In genomic region chr22:29700949-29701927, GRCh38 we compare ENCODE assay signal across 8 cellular contexts. TPM values are rescaled to one million over a fixed set of nuclear protein-coding genes. Genes with fewer than 3 reads are reported as not detected.
DNase-seq lines count a peak whose midpoint lies in the region; ATAC-seq and TF ChIP-seq lines count a peak whose summit lies in the region.

No MANE protein-coding gene starts in this region.

- WGBS in mammary epithelial cell (ENCODE audit: low coverage, missing lambda C conversion rate), result 79% methylated on average over 19 of the region's 21 CpGs
- WGBS in psoas muscle, 3 donors, result 38 to 53% (median 41%) methylated on average over 21 of the region's 21 CpGs

- BruUV-seq in MCF 10A (replicated peaks; lab: Mats Ljungman, UMichigan) (no TSS peak), mammary epithelial cell (replicated peaks; lab: Mats Ljungman, UMichigan) (no TSS peak)

- TF ChIP-seq RAD21 in neural cell (conservative IDR thresholded peaks at IDR 0.05), result peak; percentile 19

- CTCF ChIA-PET in MCF 10A (lab: Yijun Ruan, JAX), result interaction anchor here (0.8 kb wide), 1 partner anchor 96 kb away, joined by 3 read pairs; no protein-coding TSS in a partner anchor
- CTCF ChIA-PET in mammary epithelial cell (lab: Charles Lee; ENCODE audit: low non-redundant PET), result no interaction called here

- peak; percentile 38 for ATAC-seq in activated naive CD8-positive, alpha-beta T cell treated with anti-CD3 and anti-CD28 coated beads, Interleukin-2, amount 50 U/mL, for 24 hours
- no peak for ATAC-seq in psoas muscle
- no peak for ATAC-seq in GM19455 (IDR thresholded peaks at IDR 0.05; ENCODE audit: unreplicated experiment)

- H3K36me3 Mint-ChIP-seq in MCF 10A (ENCODE audit: insufficient read depth, unreplicated experiment), result peaks cover 26% of the 10 kb centered on the region
- H3K36me3 Mint-ChIP-seq in activated naive CD8-positive, alpha-beta T cell treated with anti-CD3 and anti-CD28 coated beads, Interleukin-2, amount 50 U/mL, for 24 hours (ENCODE audit: low read depth), result no peaks in the 10 kb centered on the region

- dilution Hi-C loops in mammary epithelial cell (cut with HindIII; ENCODE audit: low sequenced_read_pairs), result no loop called here

- TF ChIP-seq CTCF in MCF 10A (IDR thresholded peaks at IDR 0.05; ENCODE audit: unreplicated experiment) (peak; percentile 25), mammary epithelial cell (conservative IDR thresholded peaks at IDR 0.05 in 1 of 2, IDR thresholded peaks at IDR 0.05 in 1 of 2; ENCODE audit: extremely low read depth in 1 of 2, insufficient read depth in 1 of 2, low read depth in 1 of 2, low read length in 2 of 2) (no peak), neural cell (IDR thresholded peaks at IDR 0.05; ENCODE audit: poor library complexity, severe bottlenecking) (peak; percentile 29), ascending aorta (IDR thresholded peaks at IDR 0.05) (no peak), psoas muscle (IDR thresholded peaks at IDR 0.05) (no peak)

- H2AFZ ChIP-seq in mammary epithelial cell (ENCODE audit: low read depth, low read length) (no peak overlapping the region), neural cell (ENCODE audit: low read depth, low read length) (no peak overlapping the region)

- H3K36me3 ChIP-seq in mammary epithelial cell (ENCODE audit: insufficient read depth, low read length) (no peaks in the 10 kb centered on the region), neural cell (ENCODE audit: insufficient read depth, low read length) (no peaks in the 10 kb centered on the region), ascending aorta (peaks cover 0 to 2% of the 10 kb centered on the region in 2 donors), psoas muscle (ENCODE audit: insufficient read depth in 1 of 2, low read depth in 1 of 2) (no peaks in the 10 kb centered on the region)

- H3K27ac Mint-ChIP-seq in MCF 10A (ENCODE audit: low read depth, unreplicated experiment), result no peak overlapping the region
- no peak overlapping the region for H3K27ac Mint-ChIP-seq in activated naive CD8-positive, alpha-beta T cell treated with anti-CD3 and anti-CD28 coated beads, Interleukin-2, amount 50 U/mL, for 24 hours

- in situ Hi-C loops in mammary epithelial cell (cut with MboI; ENCODE audit: low sequenced_read_pairs in 2 of 2), result no loop called here

- H3F3A ChIP-seq in neural cell (ENCODE audit: insufficient read depth, low read length, poor library complexity, severe bottlenecking), result no peaks in the 10 kb centered on the region

- no peaks in the 10 kb centered on the region for H3K27me3 ChIP-seq in mammary epithelial cell (ENCODE audit: insufficient read depth, low read length)
- no peaks in the 10 kb centered on the region for H3K27me3 ChIP-seq in neural cell (ENCODE audit: insufficient read depth, low read depth, low read length)
- H3K27me3 ChIP-seq in ascending aorta, result no peaks in the 10 kb centered on the region
- H3K27me3 ChIP-seq in psoas muscle (ENCODE audit: insufficient read depth in 3 of 3, low read length in 2 of 3), result peaks cover 0 to 2% (median 0%) of the 10 kb centered on the region in 3 donors

- H3K9me2 ChIP-seq in neural cell (ENCODE audit: insufficient read depth, low read length), result no peaks in the 10 kb centered on the region

- H3K27ac ChIP-seq in mammary epithelial cell (ENCODE audit: insufficient read depth, low read depth, low read length) (no peak overlapping the region), neural cell (ENCODE audit: low read length) (no peak overlapping the region), ascending aorta (no peak overlapping the region), psoas muscle (no peak overlapping the region)

- H3K9me3 ChIP-seq in mammary epithelial cell (replicated peaks; ENCODE audit: insufficient read depth, low read length) (no peaks in the 10 kb centered on the region), neural cell (ENCODE audit: low read length) (no peaks in the 10 kb centered on the region), ascending aorta (no peaks in the 10 kb centered on the region), psoas muscle (no peaks in the 10 kb centered on the region)

- H3K4me2 ChIP-seq in mammary epithelial cell (ENCODE audit: insufficient read depth, low read depth, low read length), result no peak overlapping the region
- H3K4me2 ChIP-seq in neural cell (ENCODE audit: low read length), result no peak overlapping the region

- H3K79me2 ChIP-seq in mammary epithelial cell (ENCODE audit: insufficient read depth, low read length), result no peaks in the 10 kb centered on the region
- H3K79me2 ChIP-seq in neural cell (replicated peaks; ENCODE audit: insufficient read depth, low read length), result no peaks in the 10 kb centered on the region

- peak; percentile 25 for DNase-seq in MCF 10A (ENCODE audit: unreplicated experiment)
- no peak for DNase-seq in mammary epithelial cell
- DNase-seq in NCI-H2081 treated with DMSO at 0.1 percent for 48 hours (lab: John Stamatoyannopoulos, UW), result peak; percentile 39
- no peak for DNase-seq in activated naive CD8-positive, alpha-beta T cell treated with anti-CD3 and anti-CD28 coated beads, Interleukin-2, amount 50 U/mL, for 24 hours
- DNase-seq in ascending aorta (ENCODE audit: low spot score in 2 of 2), result no peak
- no peak for DNase-seq in psoas muscle

- no peaks in the 10 kb centered on the region for H3K27me3 Mint-ChIP-seq in MCF 10A (ENCODE audit: insufficient read depth, unreplicated experiment)
- H3K27me3 Mint-ChIP-seq in activated naive CD8-positive, alpha-beta T cell treated with anti-CD3 and anti-CD28 coated beads, Interleukin-2, amount 50 U/mL, for 24 hours, result peaks cover 6% of the 10 kb centered on the region

- H3K9me3 Mint-ChIP-seq in MCF 10A (ENCODE audit: unreplicated experiment), result no peaks in the 10 kb centered on the region
- H3K9me3 Mint-ChIP-seq in activated naive CD8-positive, alpha-beta T cell treated with anti-CD3 and anti-CD28 coated beads, Interleukin-2, amount 50 U/mL, for 24 hours, result no peaks in the 10 kb centered on the region

- no peak overlapping the region for H3K9ac ChIP-seq in mammary epithelial cell (ENCODE audit: insufficient read depth, low read length)
- no peak overlapping the region for H3K9ac ChIP-seq in neural cell (ENCODE audit: low read length)

- POLR2A ChIA-PET in MCF 10A (lab: Yijun Ruan, JAX), result no interaction called here

- H4K20me1 ChIP-seq in mammary epithelial cell (ENCODE audit: insufficient read depth, low read length) (no peaks in the 10 kb centered on the region), neural cell (ENCODE audit: insufficient read depth) (no peaks in the 10 kb centered on the region)

- H3K4me3 Mint-ChIP-seq in MCF 10A (ENCODE audit: unreplicated experiment), result no peak overlapping the region
- H3K4me3 Mint-ChIP-seq in activated naive CD8-positive, alpha-beta T cell treated with anti-CD3 and anti-CD28 coated beads, Interleukin-2, amount 50 U/mL, for 24 hours, result no peak overlapping the region

- H3K4me1 Mint-ChIP-seq in MCF 10A (ENCODE audit: insufficient read depth, unreplicated experiment), result no peaks in the 10 kb centered on the region
- H3K4me1 Mint-ChIP-seq in activated naive CD8-positive, alpha-beta T cell treated with anti-CD3 and anti-CD28 coated beads, Interleukin-2, amount 50 U/mL, for 24 hours, result peaks cover 11% of the 10 kb centered on the region

- intact Hi-C loops in MCF 10A (cut with micrococcal nuclease), result loop anchor here (5.0 kb wide), 2 partner anchors 306 to 386 kb away; no protein-coding TSS in a partner anchor
- intact Hi-C loops in mammary epithelial cell (cut with micrococcal nuclease), result loop anchor here (5.0 kb wide), 1 partner anchor 306 kb away; no protein-coding TSS in a partner anchor
- intact Hi-C loops in ascending aorta (cut with DNase I), result no loop called here
- intact Hi-C loops in psoas muscle (cut with DNase I), result no loop called here

- H3K4me3 ChIP-seq in mammary epithelial cell (replicated peaks in 1 of 3; ENCODE audit: insufficient read depth in 1 of 3, low read depth in 2 of 3, low read length in 3 of 3) (no peak overlapping the region), neural cell (ENCODE audit: low read length) (no peak overlapping the region), ascending aorta (no peak overlapping the region), psoas muscle (no peak overlapping the region)

- no peak for TF ChIP-seq EP300 in neural cell (conservative IDR thresholded peaks at IDR 0.05; ENCODE audit: poor library complexity, severe bottlenecking)

- H3K4me1 ChIP-seq in mammary epithelial cell (ENCODE audit: insufficient read depth, low read length) (no peaks in the 10 kb centered on the region), ascending aorta (peaks cover 0 to 7% of the 10 kb centered on the region in 2 donors), psoas muscle (peaks cover 16% of the 10 kb centered on the region)

TF ChIP-seq in neural cell, 6 proteins besides CTCF, POLR2A, EP300 and RAD21 (continues in another document):
- TF ChIP-seq POLR2AphosphoS5 (IDR thresholded peaks at IDR 0.05), result no peak
- TF ChIP-seq EZH2 (IDR thresholded peaks at IDR 0.05; ENCODE audit: borderline replicate concordance, insufficient read depth, low read length, poor library complexity, severe bottlenecking), result no peak
- TF ChIP-seq SMC3 (conservative IDR thresholded peaks at IDR 0.05; ENCODE audit: poor library complexity), result no peak
- no peak for TF ChIP-seq MXI1 (conservative IDR thresholded peaks at IDR 0.05; ENCODE audit: poor library complexity, severe bottlenecking)

RNA-seq across cellular contexts. Expression of gene CABP7, which starts 18.6 kb away (rescaled TPM):
- total RNA-seq in MCF 10A (2022), result not detected in 2 replicates
- under 1 TPM in 1 of 2 donors, not detected in 1; under 0.01 TPM for total RNA-seq in mammary epithelial cell
- polyA plus RNA-seq in mammary epithelial cell, result not detected
- not detected for polyA minus RNA-seq in mammary epithelial cell
- 0.67 and 0.90 TPM in 2 replicates for polyA plus RNA-seq in neural cell
- 0.23 and 0.24 TPM in 2 replicates for polyA minus RNA-seq in neural cell
- total RNA-seq in ascending aorta, result not detected
- total RNA-seq in psoas muscle, result not detected
- polyA plus RNA-seq in psoas muscle, result under 1 TPM; 0.03 to 0.07 (median 0.04) TPM

Comparison
In these comparisons a context has a peak if more than half of its experiments do, and no peak if none do; other contexts are left out.
1. DNase-seq: peak in MCF 10A (single experiment) and NCI-H2081 treated with DMSO at 0.1 percent for 48 hours (single experiment); none in mammary epithelial cell (single experiment), activated naive CD8-positive, alpha-beta T cell treated with anti-CD3 and anti-CD28 coated beads, Interleukin-2, amount 50 U/mL, for 24 hours (single experiment), ascending aorta (0 of 2) and psoas muscle (0 of 2).
2. CTCF ChIP-seq: peak in MCF 10A (single experiment) and neural cell (single experiment); none in mammary epithelial cell (0 of 2), ascending aorta (0 of 3) and psoas muscle (single experiment).
3. intact Hi-C loops: an anchor here in MCF 10A (5.0 kb wide) and mammary epithelial cell (5.0 kb wide); none called in ascending aorta and psoas muscle.